Comparison of ENCODE assay signal across 15 cellular contexts in the genomic region with DNA sequence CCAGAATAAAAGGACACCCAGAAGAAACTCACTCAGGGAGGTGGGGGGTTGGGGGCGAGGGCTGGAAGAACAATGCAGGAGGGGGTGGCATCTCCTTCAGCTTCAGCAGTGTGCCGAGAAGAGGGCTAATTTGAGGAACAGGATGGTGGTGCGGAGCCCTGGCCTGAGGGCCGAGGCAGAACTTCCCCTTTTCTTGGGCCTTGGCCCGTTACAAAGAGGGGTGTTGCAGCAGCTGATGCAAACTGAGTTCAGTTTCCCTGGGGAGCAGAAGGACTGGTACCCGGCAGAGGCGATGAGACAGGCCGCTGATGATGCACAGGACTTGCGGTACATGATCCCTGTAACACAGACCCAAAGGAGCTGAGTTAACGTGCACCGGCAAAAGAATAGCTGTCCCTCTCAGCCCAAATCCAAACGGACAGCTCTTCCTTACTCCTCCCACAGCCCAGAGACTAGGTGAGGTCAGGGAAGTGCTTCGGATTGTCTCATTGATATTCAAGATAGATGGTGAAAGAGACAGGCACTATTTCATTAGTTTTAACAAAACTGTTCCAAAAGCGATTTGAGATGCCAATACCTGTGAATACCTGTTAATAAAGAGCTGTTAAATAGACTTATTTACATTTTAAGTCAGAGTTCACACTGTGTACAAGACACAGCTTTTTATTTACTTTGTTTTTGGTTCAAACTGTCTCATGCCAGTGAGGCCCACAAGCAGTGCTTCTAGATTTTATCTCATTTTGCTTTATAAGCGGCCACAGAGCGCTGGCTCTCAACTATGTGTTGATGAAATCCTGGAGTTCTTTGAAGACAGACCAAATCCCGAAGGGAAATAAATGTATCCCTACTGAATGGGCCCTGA. TPM values are rescaled to one million over a fixed set of nuclear protein-coding genes. Genes with fewer than 3 reads are reported as not detected.
DNase-seq lines count a peak whose midpoint lies in the region; ATAC-seq and TF ChIP-seq lines count a peak whose summit lies in the region.
"Had no signal": no experiment of that assay in that cellular context is flagged by ENCODE, and none has a peak within 500 bp of the region (broad histone marks: within the 10 kb centered on the region; RNA-seq: fewer than 3 reads in every experiment).

No MANE protein-coding gene starts in this region.

- TF ChIP-seq CTCF in right atrium auricular region (IDR thresholded peaks at IDR 0.05) (no peak), upper lobe of left lung (IDR thresholded peaks at IDR 0.05) (no peak), mucosa of descending colon (IDR thresholded peaks at IDR 0.05) (no peak)

- H3K27ac ChIP-seq in right atrium auricular region, result no peak overlapping the region
- H3K27ac ChIP-seq in caudate nucleus (ENCODE audit: low read depth, low read length), result peak overlapping the region; percentile 15
- H3K27ac ChIP-seq in upper lobe of left lung, result no peak overlapping the region
- H3K27ac ChIP-seq: SJSA1, VCaP had no signal

- DNase-seq in Right ventricle myocardium inferior (ENCODE audit: missing footprints) (no peak), right atrium auricular region (ENCODE audit: low spot score) (no peak), MV-4-11 (lab: John Stamatoyannopoulos, UW) (peak; percentile 83), caudate nucleus (lab: John Stamatoyannopoulos, UW) (no peak), upper lobe of left lung (no peak), mucosa of descending colon (no peak), T-helper 2 cell (no peak)
- DNase-seq: activated naive CD4-positive, alpha-beta T cell; effector CD4-positive, alpha-beta T cell; mesenchymal stem cell; NCI-H2029; NCI-H774 had no signal

- H3K4me1 ChIP-seq in right atrium auricular region, result no peaks in the 10 kb centered on the region
- H3K4me1 ChIP-seq in upper lobe of left lung, result no peaks in the 10 kb centered on the region
- no peaks in the 10 kb centered on the region for H3K4me1 ChIP-seq in mucosa of descending colon (ENCODE audit: low read depth)

- no peaks in the 10 kb centered on the region for H3K36me3 ChIP-seq in right atrium auricular region
- H3K36me3 ChIP-seq in upper lobe of left lung, result no peaks in the 10 kb centered on the region
- H3K36me3 ChIP-seq in mucosa of descending colon (ENCODE audit: low read depth), result no peaks in the 10 kb centered on the region

- ATAC-seq in Right ventricle myocardium inferior (peak; percentile 39), upper lobe of left lung (ENCODE audit: low FRiP score in 2 of 2) (peak; percentile 28 to 51), mucosa of descending colon (no peak), HG03095 (IDR thresholded peaks at IDR 0.05; ENCODE audit: unreplicated experiment) (no peak)

- TF ChIP-seq EP300 in upper lobe of left lung (IDR thresholded peaks at IDR 0.05), result no peak

- H3K27me3 ChIP-seq in right atrium auricular region, result no peaks in the 10 kb centered on the region
- no peaks in the 10 kb centered on the region for H3K27me3 ChIP-seq in upper lobe of left lung
- H3K27me3 ChIP-seq: SJSA1 had no signal

- WGBS in upper lobe of left lung, 2 donors, result 74 to 85% methylated on average over 17 of the region's 17 CpGs

- intact Hi-C loops in Right ventricle myocardium inferior (cut with DNase I) (no loop called here), mucosa of descending colon (cut with DNase I, micrococcal nuclease) (no loop called here)

- H3K9me3 ChIP-seq in right atrium auricular region (no peaks in the 10 kb centered on the region), upper lobe of left lung (no peaks in the 10 kb centered on the region), mucosa of descending colon (no peaks in the 10 kb centered on the region)
- H3K9me3 ChIP-seq: SJSA1 had no signal

- TF ChIP-seq POLR2A in upper lobe of left lung (IDR thresholded peaks at IDR 0.05), result no peak

- H3K4me3 ChIP-seq in right atrium auricular region, result no peak overlapping the region
- H3K4me3 ChIP-seq in upper lobe of left lung, result no peak overlapping the region
- H3K4me3 ChIP-seq in mucosa of descending colon, result no peak overlapping the region
- H3K4me3 ChIP-seq: SJSA1 had no signal

RNA-seq across cellular contexts. Expression of gene LYPD1, which starts 23.8 kb away (rescaled TPM):
- total RNA-seq in Right ventricle myocardium inferior (not detected), right atrium auricular region (under 1 TPM in 1 of 2 donors, not detected in 1; 0.22 TPM), upper lobe of left lung (1 to 10 TPM in 4 of 6 donors, under 1 TPM in 2; 0.89 to 1.4 (median 1.1) TPM), mucosa of descending colon (1 to 10 TPM in 2 of 3 donors, not detected in 1; 1.8 to 3.2 TPM)

Comparison
In these comparisons a context has a peak if more than half of its experiments do, and no peak if none do; other contexts are left out.
1. ATAC-seq: peak in Right ventricle myocardium inferior (single experiment) and upper lobe of left lung (2 of 2); none in mucosa of descending colon (single experiment) and HG03095 (single experiment).